In the genomic region with DNA sequence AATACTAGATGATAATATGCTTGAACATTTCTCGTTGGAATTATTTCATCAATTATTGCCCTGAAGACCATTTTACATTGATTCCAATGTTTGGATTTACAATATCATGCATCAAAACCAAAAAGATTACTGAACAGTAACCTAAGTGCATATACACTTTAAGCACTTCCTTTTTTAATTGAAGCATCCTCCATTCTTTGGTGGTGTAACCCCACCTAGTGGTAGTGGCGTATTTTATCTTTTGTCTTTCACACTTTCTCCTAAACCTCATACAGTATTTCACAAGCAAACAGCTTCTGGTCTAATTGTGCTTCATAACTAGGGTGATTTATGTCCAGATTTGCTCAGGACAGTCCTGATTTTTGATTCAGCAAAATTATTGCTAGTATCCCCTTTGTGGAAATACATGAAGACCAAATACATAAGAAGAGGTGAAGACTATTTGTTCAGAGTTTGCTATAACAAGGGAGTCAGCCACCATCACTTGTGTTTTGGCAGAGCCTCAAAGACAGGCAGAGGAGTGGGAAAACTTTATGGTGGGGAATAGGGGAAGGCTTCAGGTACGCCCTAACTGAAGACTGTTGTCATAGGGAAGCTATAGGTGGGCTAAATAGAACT, we compare ENCODE assay signal across 1 cellular context.
TF ChIP-seq lines count a peak whose summit lies in the region.

No MANE protein-coding gene starts in this region.

TF ChIP-seq in K562, 482 proteins besides CTCF, POLR2A, EP300 and RAD21 (continued from another document):
- TF ChIP-seq ZNF318 (IDR thresholded peaks at IDR 0.05; ENCODE audit: borderline replicate concordance in 1 of 2, low read depth in 1 of 2): peak in 1 of 2 experiments; percentile 45; a peak in 1 of 4 replicates
- no peak for TF ChIP-seq E2F3 (CRISPR knock-in tag; IDR thresholded peaks at IDR 0.05)
- no peak for TF ChIP-seq TAF15 (IDR thresholded peaks at IDR 0.05; ENCODE audit: low read depth, low read length)
- TF ChIP-seq SIN3B (IDR thresholded peaks at IDR 0.05; ENCODE audit: low read depth): no peak
- no peak for TF ChIP-seq MITF (IDR thresholded peaks at IDR 0.05)
- TF ChIP-seq MTA1 (IDR thresholded peaks at IDR 0.05; ENCODE audit: borderline replicate concordance): no peak
- TF ChIP-seq XRCC4 (IDR thresholded peaks at IDR 0.05; ENCODE audit: extremely low read depth, insufficient read depth, insufficient read length): no peak
